In genomic region chr1:11841245-11842153, GRCh38 we compare ENCODE assay signal across 16 cellular contexts. TPM values are rescaled to one million over a fixed set of nuclear protein-coding genes. Genes with fewer than 3 reads are reported as not detected.
DNase-seq lines count a peak whose midpoint lies in the region; ATAC-seq and TF ChIP-seq lines count a peak whose summit lies in the region.
"Had no signal": no experiment of that assay in that cellular context is flagged by ENCODE, and none has a peak within 500 bp of the region (broad histone marks: within the 10 kb centered on the region; RNA-seq: fewer than 3 reads in every experiment).

No MANE protein-coding gene starts in this region.

- intact Hi-C loops in heart right ventricle (cut with DNase I), result loop anchor here in 3 of 10 donors (2.0 to 10.0 kb wide), 4 partner anchors 27 to 183 kb away; no protein-coding TSS in a partner anchor
- intact Hi-C loops in left ventricle myocardium superior (cut with micrococcal nuclease), result no loop called here

- H3K4me1 Mint-ChIP-seq in nephron progenitor cell, result no peaks in the 10 kb centered on the region

- no peak overlapping the region for H3K4me3 Mint-ChIP-seq in nephron progenitor cell
- H3K4me3 Mint-ChIP-seq: activated CD4-positive, alpha-beta memory T cell treated with anti-CD3 and anti-CD28 coated beads, Interleukin-2, amount 10 ng/mL, durations not matched to agents 7 days and 5 days; activated naive CD8-positive, alpha-beta T cell treated with anti-CD3 and anti-CD28 coated beads, Interleukin-2, amount 10 ng/mL, durations not matched to agents 7 days and 5 days had no signal

- H3K9me3 ChIP-seq in heart right ventricle, result no peaks in the 10 kb centered on the region
- H3K9me3 ChIP-seq: neutrophil, suprapubic skin had no signal

- TF ChIP-seq CTCF in heart right ventricle (IDR thresholded peaks at IDR 0.05), result no peak
- TF ChIP-seq CTCF in nephron progenitor cell (IDR thresholded peaks at IDR 0.05), result no peak

- peak overlapping the region in 7 of 10 donors; percentile 18 to 81 (median 50) for H3K27ac ChIP-seq in heart right ventricle
- H3K27ac ChIP-seq: suprapubic skin had no signal

- no peaks in the 10 kb centered on the region for H3K27me3 ChIP-seq in heart right ventricle
- H3K27me3 ChIP-seq: neutrophil, suprapubic skin had no signal

- H3K36me3 ChIP-seq in heart right ventricle, result peaks cover 0 to 98% (median 36%) of the 10 kb centered on the region in 9 donors

- no peak overlapping the region for H3K4me3 ChIP-seq in heart right ventricle
- H3K4me3 ChIP-seq: suprapubic skin had no signal

- no peaks in the 10 kb centered on the region for H3K9me3 Mint-ChIP-seq in nephron progenitor cell
- H3K9me3 Mint-ChIP-seq: activated CD4-positive, alpha-beta memory T cell treated with anti-CD3 and anti-CD28 coated beads, Interleukin-2, amount 10 ng/mL, durations not matched to agents 7 days and 5 days; activated naive CD8-positive, alpha-beta T cell treated with anti-CD3 and anti-CD28 coated beads, Interleukin-2, amount 10 ng/mL, durations not matched to agents 7 days and 5 days had no signal

- ATAC-seq in heart right ventricle (peak in 3 of 8 donors; percentile 3 to 15 (median 7)), left ventricle myocardium superior (no peak)

- peaks cover 0 to 44% (median 20%) of the 10 kb centered on the region in 9 donors for H3K4me1 ChIP-seq in heart right ventricle
- H3K4me1 ChIP-seq: suprapubic skin had no signal

- DNase-seq in heart right ventricle (no peak), left ventricle myocardium superior (no peak), NCI-H524 treated with DMSO at 0.1 percent for 48 hours (lab: John Stamatoyannopoulos, UW) (peak; percentile 55), cerebellum (ENCODE audit: low spot score) (peak; percentile 24), nephron progenitor cell (no peak), NCI-H1694 (lab: John Stamatoyannopoulos, UW) (no peak), GM03348 (ENCODE audit: low spot score) (no peak), midbrain (lab: John Stamatoyannopoulos, UW) (no peak)
- DNase-seq: activated CD4-positive, alpha-beta memory T cell treated with anti-CD3 and anti-CD28 coated beads, Interleukin-2, amount 10 ng/mL, durations not matched to agents 7 days and 5 days; activated naive CD8-positive, alpha-beta T cell treated with anti-CD3 and anti-CD28 coated beads, Interleukin-2, amount 10 ng/mL, durations not matched to agents 7 days and 5 days; activated T-cell treated with anti-CD3 and anti-CD28 coated beads, Interleukin-2, amount 50 U/mL, for 48 hours; islet precursor cell; stimulated activated CD4-positive, alpha-beta T cell treated with anti-CD3 and anti-CD28 coated beads, Interleukin-2, amount 100 ng/mL, for 24 hours; SW 1271 had no signal

- WGBS in heart right ventricle, 2 donors, result 56 to 62% methylated on average over 17 of the region's 17 CpGs

- no peaks in the 10 kb centered on the region for H3K27me3 Mint-ChIP-seq in nephron progenitor cell (ENCODE audit: low read depth, poor library complexity)
- H3K27me3 Mint-ChIP-seq: activated CD4-positive, alpha-beta memory T cell treated with anti-CD3 and anti-CD28 coated beads, Interleukin-2, amount 10 ng/mL, durations not matched to agents 7 days and 5 days; activated naive CD8-positive, alpha-beta T cell treated with anti-CD3 and anti-CD28 coated beads, Interleukin-2, amount 10 ng/mL, durations not matched to agents 7 days and 5 days had no signal

- no peak overlapping the region for H3K27ac Mint-ChIP-seq in nephron progenitor cell
- H3K27ac Mint-ChIP-seq: activated CD4-positive, alpha-beta memory T cell treated with anti-CD3 and anti-CD28 coated beads, Interleukin-2, amount 10 ng/mL, durations not matched to agents 7 days and 5 days; activated naive CD8-positive, alpha-beta T cell treated with anti-CD3 and anti-CD28 coated beads, Interleukin-2, amount 10 ng/mL, durations not matched to agents 7 days and 5 days had no signal

- H3K36me3 Mint-ChIP-seq in nephron progenitor cell (ENCODE audit: low read depth), result peaks cover 60% of the 10 kb centered on the region

RNA-seq across cellular contexts. Expression of gene NPPA, which starts 6.1 kb away (rescaled TPM):
- total RNA-seq in heart right ventricle, result 1,000 to 10,000 TPM in 2 of 10 donors, 100 to 1,000 TPM in 5, 10 to 100 TPM in 2, 1 to 10 TPM in 1; 5.8 to 2,762 (median 663) TPM
- 1,000 to 10,000 TPM in 1 of 2 donors, 10 to 100 TPM in 1; 16.4 to 2,201 TPM for polyA plus RNA-seq in heart right ventricle
- total RNA-seq in left ventricle myocardium superior, result 5.5 TPM
- 0.45 TPM for total RNA-seq in cerebellum
- total RNA-seq: activated CD4-positive, alpha-beta memory T cell treated with anti-CD3 and anti-CD28 coated beads, Interleukin-2, amount 10 ng/mL, durations not matched to agents 7 days and 5 days; activated naive CD8-positive, alpha-beta T cell treated with anti-CD3 and anti-CD28 coated beads, Interleukin-2, amount 10 ng/mL, durations not matched to agents 7 days and 5 days; suprapubic skin had no signal

RNA-seq across cellular contexts. Expression of gene NPPB, which starts 17.2 kb away (rescaled TPM):
- total RNA-seq in heart right ventricle (1,000 to 10,000 TPM in 1 of 10 donors, 100 to 1,000 TPM in 5, 10 to 100 TPM in 1, 1 to 10 TPM in 3; 1.1 to 4,616 (median 291) TPM), left ventricle myocardium superior (not detected), cerebellum (not detected)
- over 10,000 TPM in 1 of 2 donors, 10 to 100 TPM in 1; 46.2 to 15,996 TPM for polyA plus RNA-seq in heart right ventricle
- total RNA-seq: activated CD4-positive, alpha-beta memory T cell treated with anti-CD3 and anti-CD28 coated beads, Interleukin-2, amount 10 ng/mL, durations not matched to agents 7 days and 5 days; activated naive CD8-positive, alpha-beta T cell treated with anti-CD3 and anti-CD28 coated beads, Interleukin-2, amount 10 ng/mL, durations not matched to agents 7 days and 5 days; suprapubic skin had no signal

RNA-seq across cellular contexts. Expression of gene CLCN6, which starts 35.5 kb away (rescaled TPM):
- total RNA-seq in heart right ventricle (10 to 100 TPM; 13.3 to 20.9 (median 16.9) TPM), left ventricle myocardium superior (15.4 TPM), cerebellum (19.9 TPM)
- 10 to 100 TPM in 1 of 2 donors, 1 to 10 TPM in 1; 9.1 to 13.8 TPM for polyA plus RNA-seq in heart right ventricle

RNA-seq across cellular contexts. Expression of gene MTHFR, which starts 35.7 kb away (rescaled TPM):
- 10 to 100 TPM; 28.8 to 75.8 (median 40.5) TPM for total RNA-seq in heart right ventricle
- 10 to 100 TPM; 17.7 to 24.3 TPM for polyA plus RNA-seq in heart right ventricle
- 37.9 TPM for total RNA-seq in left ventricle myocardium superior
- total RNA-seq in cerebellum, result 29.6 TPM

Comparison
In these comparisons a context has a peak if more than half of its experiments do, and no peak if none do; other contexts are left out.
1. DNase-seq: peak in NCI-H524 treated with DMSO at 0.1 percent for 48 hours (single experiment) and cerebellum (single experiment); none in heart right ventricle (0 of 2), left ventricle myocardium superior (single experiment), nephron progenitor cell (single experiment), NCI-H1694 (single experiment), GM03348 (single experiment) and midbrain (single experiment).